In genomic region chr3:53159415-53160135, GRCh38 we compare ENCODE assay signal across 8 cellular contexts. TPM values are rescaled to one million over a fixed set of nuclear protein-coding genes. Genes with fewer than 3 reads are reported as not detected.
A peak's percentile ranks its signal among the peaks of the same experiment; 100 is the strongest.
DNase-seq lines count a peak whose midpoint lies in the region; ATAC-seq and TF ChIP-seq lines count a peak whose summit lies in the region.

No MANE protein-coding gene starts in this region.

- H2AFZ ChIP-seq in OCI-LY3 (ENCODE audit: low read depth, low read length), result no peak overlapping the region

- H4K20me1 ChIP-seq in OCI-LY3 (ENCODE audit: insufficient read depth, low read length), result peaks cover 26% of the 10 kb centered on the region

- DNase-seq in NCI-H146 (lab: John Stamatoyannopoulos, UW) (peak; percentile 54), NCI-H146 treated with DMSO at 0.1 percent for 48 hours (lab: John Stamatoyannopoulos, UW; ENCODE audit: unreplicated experiment) (no peak), renal cortical epithelial cell (ENCODE audit: low read depth) (peak; percentile 33), globus pallidus (ENCODE audit: low spot score) (no peak), activated gamma-delta T cell (lab: John Stamatoyannopoulos, UW) (no peak)

- H3K4me2 ChIP-seq in OCI-LY3 (ENCODE audit: low read length), result peak overlapping the region; percentile 72

- peaks cover 34% of the 10 kb centered on the region for H3K79me2 ChIP-seq in OCI-LY3 (ENCODE audit: low read length)

- no peaks in the 10 kb centered on the region for H3K9me3 ChIP-seq in OCI-LY3 (ENCODE audit: insufficient read depth, low read length)
- H3K9me3 ChIP-seq in iPS-15b (ENCODE audit: control insufficient read depth, insufficient read depth, low read length), result no peaks in the 10 kb centered on the region

- no peak overlapping the region for H3K9ac ChIP-seq in OCI-LY3 (ENCODE audit: low read length)
- H3K9ac ChIP-seq in iPS-15b (ENCODE audit: low read depth, low read length), result no peak overlapping the region

- TF ChIP-seq CTCF in OCI-LY3 (IDR thresholded peaks at IDR 0.05; ENCODE audit: low read depth, low read length), result no peak

- 0 out of 2 replicates have a peak overlapping the region, but pooled peaks have one; percentile 92 for H3K4me3 ChIP-seq in OCI-LY3 (ENCODE audit: low read length)
- peak overlapping the region; percentile 64 for H3K4me3 ChIP-seq in iPS-15b (ENCODE audit: low read depth, low read length)

- no peak for ATAC-seq in HG03139 (IDR thresholded peaks at IDR 0.05; ENCODE audit: unreplicated experiment)

- H3K4me1 ChIP-seq in OCI-LY3 (ENCODE audit: low read length) (peaks cover 35% of the 10 kb centered on the region), iPS-15b (ENCODE audit: control insufficient read depth, insufficient read depth, low read length) (peaks cover 23% of the 10 kb centered on the region)

- H3K27me3 ChIP-seq in OCI-LY3 (ENCODE audit: low read depth, low read length) (peaks cover 7% of the 10 kb centered on the region), iPS-15b (ENCODE audit: control insufficient read depth, insufficient read depth, low read length) (peaks cover 19% of the 10 kb centered on the region)

- no peak overlapping the region for H3K27ac ChIP-seq in OCI-LY3 (ENCODE audit: low read length)

- H3K36me3 ChIP-seq in OCI-LY3 (replicated peaks; ENCODE audit: low read depth, low read length) (peaks cover 7% of the 10 kb centered on the region), iPS-15b (ENCODE audit: control insufficient read depth, insufficient read depth, low read length) (no peaks in the 10 kb centered on the region)

RNA-seq across cellular contexts. Expression of gene PRKCD, which starts 1.4 kb away (rescaled TPM):
- total RNA-seq in renal cortical epithelial cell, result 4.0 and 14.1 TPM in 2 replicates

RNA-seq across cellular contexts. Expression of gene RFT1, which starts 29.3 kb away (rescaled TPM):
- total RNA-seq in renal cortical epithelial cell, result 15.0 and 16.5 TPM in 2 replicates

Comparison
In these comparisons a context has a peak if more than half of its experiments do, and no peak if none do; other contexts are left out.
1. DNase-seq: peak in NCI-H146 (single experiment) and renal cortical epithelial cell (single experiment); none in NCI-H146 treated with DMSO at 0.1 percent for 48 hours (single experiment), globus pallidus (single experiment) and activated gamma-delta T cell (single experiment).